8 cellular contexts compared by ENCODE assay signal in the genomic region with DNA sequence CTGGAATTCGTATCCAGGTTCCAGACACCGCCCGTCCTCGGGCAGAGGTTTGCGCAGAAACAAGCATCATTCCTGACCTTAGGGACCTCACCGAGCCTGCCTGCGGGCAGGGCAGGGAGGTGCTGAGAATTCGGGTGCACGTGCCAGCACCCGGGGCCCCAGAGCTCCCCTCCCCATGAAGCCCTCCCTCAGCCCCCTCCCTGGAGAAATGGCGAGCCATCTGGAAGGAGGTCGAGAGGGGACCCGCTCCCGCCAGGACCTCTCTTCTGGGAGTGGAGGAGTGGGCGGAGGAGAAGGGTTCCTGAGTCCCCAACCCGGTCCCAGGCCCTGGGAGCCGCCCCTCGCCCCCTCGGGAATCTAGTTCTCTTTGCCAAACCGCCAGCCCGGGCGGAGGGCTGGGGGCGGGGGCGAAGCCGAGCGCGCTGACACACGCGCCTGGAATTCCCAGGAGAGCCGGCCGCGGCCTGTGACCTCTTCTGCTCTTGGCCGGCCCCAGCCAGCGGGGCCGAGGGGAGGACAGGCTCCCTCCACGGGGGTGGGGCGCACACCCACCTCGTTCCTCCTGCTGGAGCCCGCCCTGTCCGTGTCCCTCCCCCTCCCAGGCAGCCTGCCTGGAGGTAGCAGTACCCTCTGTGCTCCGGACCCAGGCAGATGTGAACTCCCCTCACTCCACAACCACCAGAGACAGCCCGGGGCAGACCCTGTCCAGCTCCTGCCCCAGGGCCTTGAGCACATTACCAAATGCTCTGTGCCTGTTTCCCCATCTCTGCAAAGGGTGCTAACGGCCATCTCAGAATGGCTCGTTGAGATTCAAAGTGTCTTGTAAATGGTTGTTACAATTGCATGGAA. TPM values are rescaled to one million over a fixed set of nuclear protein-coding genes. Genes with fewer than 3 reads are reported as not detected.
DNase-seq lines count a peak whose midpoint lies in the region; ATAC-seq lines count a peak whose summit lies in the region.

No MANE protein-coding gene starts in this region.

- peaks cover 37% of the 10 kb centered on the region for H3K4me1 ChIP-seq in muscle layer of colon (ENCODE audit: insufficient read depth, low read length)

- DNase-seq in Daoy (ENCODE audit: low read depth) (peak; percentile 71), NCI-H2227 treated with DMSO at 0.1 percent for 48 hours (lab: John Stamatoyannopoulos, UW) (peak; percentile 12), ecto neural progenitor cell (ENCODE audit: low spot score) (peak; percentile 82), superior temporal gyrus (ENCODE audit: extremely low spot score) (no peak), NCI-H187 (lab: John Stamatoyannopoulos, UW) (no peak)

- H3K36me3 ChIP-seq in muscle layer of colon (ENCODE audit: insufficient read depth, low read length), result no peaks in the 10 kb centered on the region

- ATAC-seq in HG03135 (IDR thresholded peaks at IDR 0.05; ENCODE audit: unreplicated experiment) (no peak), HG03159 (IDR thresholded peaks at IDR 0.05; ENCODE audit: unreplicated experiment) (no peak)

- H3K9me3 ChIP-seq in muscle layer of colon (ENCODE audit: low read length), result no peaks in the 10 kb centered on the region

- H3K9ac ChIP-seq in muscle layer of colon (ENCODE audit: low read length), result no peak overlapping the region

- peak overlapping the region in 1 of 2 donors; percentile 61 for H3K4me3 ChIP-seq in muscle layer of colon (ENCODE audit: low read depth in 1 of 2, low read length in 2 of 2)

- no peaks in the 10 kb centered on the region for H3K27me3 ChIP-seq in muscle layer of colon (ENCODE audit: control insufficient read depth in 1 of 2, insufficient read depth in 2 of 2, low read length in 2 of 2)

- peak overlapping the region; percentile 41 for H3K27ac ChIP-seq in muscle layer of colon (ENCODE audit: low read depth, low read length)

RNA-seq across cellular contexts. Expression of gene GPR132, which starts 23.0 kb away (rescaled TPM):
- total RNA-seq in Daoy (2014; rRNA removed; shearing (Covaris generic)), result 3.3 and 5.1 TPM in 2 replicates

Comparison
In these comparisons a context has a peak if more than half of its experiments do, and no peak if none do; other contexts are left out.
1. DNase-seq: peak in Daoy (single experiment), NCI-H2227 treated with DMSO at 0.1 percent for 48 hours (single experiment) and ecto neural progenitor cell (single experiment); none in superior temporal gyrus (single experiment) and NCI-H187 (0 of 2).